8 cellular contexts compared by ENCODE assay signal in genomic region chr11:129213261-129213660, GRCh38.
"Had no signal": no experiment of that assay in that cellular context is flagged by ENCODE, and none has a peak within 500 bp of the region (broad histone marks: within the 10 kb centered on the region; RNA-seq: fewer than 3 reads in every experiment).

No MANE protein-coding gene starts in this region.

- H3K36me3 ChIP-seq: HAP-1 had no signal

- H3K9me3 ChIP-seq: HAP-1 had no signal

- H2AFZ ChIP-seq: GM23248, GM23338 had no signal

- H3K27ac ChIP-seq: GM23248 had no signal

- H3K4me3 ChIP-seq: GM23248, GM23338, HAP-1 had no signal

- DNase-seq: GM23248, GOT3, H7, H9, HCEC 1CT, HFFc6 had no signal

- H3K9ac ChIP-seq: GM23248 had no signal
